ENCODE assay signal across 8 cellular contexts in genomic region chr12:124517260-124518050, GRCh38. TPM values are rescaled to one million over a fixed set of nuclear protein-coding genes. Genes with fewer than 3 reads are reported as not detected.
A peak's percentile ranks its signal among the peaks of the same experiment; 100 is the strongest.
DNase-seq lines count a peak whose midpoint lies in the region; ATAC-seq and TF ChIP-seq lines count a peak whose summit lies in the region.

No MANE protein-coding gene starts in this region.

- TF ChIP-seq CTCF in H9 (conservative IDR thresholded peaks at IDR 0.05) (no peak), RWPE1 (conservative IDR thresholded peaks at IDR 0.05; ENCODE audit: low read depth) (no peak)

- H3K23ac ChIP-seq in H9 (ENCODE audit: insufficient read length, low read depth, low read length): no peak overlapping the region

- H2BK20ac ChIP-seq in H9 (ENCODE audit: low read depth, low read length, poor library complexity, severe bottlenecking): no peak overlapping the region

- CTCF ChIA-PET in RWPE1 (lab: Yijun Ruan, JAX): interaction anchor here (0.7 kb wide), 1 partner anchor 74 kb away, joined by 3 read pairs; no protein-coding TSS in a partner anchor

- DNase-seq in H9 (no peak), RWPE1 (ENCODE audit: low spot score) (peak; percentile 85), fibroblast of peridontal ligament (ENCODE audit: extremely low read depth) (peak; percentile 67), nucleus accumbens (lab: John Stamatoyannopoulos, UW) (peak in 52 of 56 donors; percentile 26 to 81 (median 66))
- no peak for DNase-seq in stimulated activated naive CD4-positive, alpha-beta T cell treated with Interleukin-2 at 50 U/mL for 16 hours (lab: John Stamatoyannopoulos, UW)

- no peak overlapping the region for H2BK120ac ChIP-seq in H9 (ENCODE audit: low read depth, low read length, poor library complexity, severe bottlenecking)

- no peak overlapping the region; the same call in 1 of the 2 replicates for H3K4ac ChIP-seq in H9 (ENCODE audit: low read depth, low read length)

- H4K91ac ChIP-seq in H9 (ENCODE audit: insufficient read length, low read depth, low read length): no peak overlapping the region

- H3K9ac ChIP-seq in H9 (ENCODE audit: extremely low read depth, insufficient read length, low read length): no peak overlapping the region

- H4K5ac ChIP-seq in H9 (ENCODE audit: insufficient read length, low read depth, low read length): no peak overlapping the region

- ATAC-seq in HG02840 (IDR thresholded peaks at IDR 0.05; ENCODE audit: low FRiP score, unreplicated experiment): no peak
- ATAC-seq in HG02610 (IDR thresholded peaks at IDR 0.05; ENCODE audit: unreplicated experiment): no peak
- ATAC-seq in GM21786 (IDR thresholded peaks at IDR 0.05; ENCODE audit: unreplicated experiment): no peak

- H3K27ac Mint-ChIP-seq in H9: peak overlapping the region; percentile 87 to 88 (median 88); a peak in 5 of 7 replicates

- no peaks in the 10 kb centered on the region for H3K23me2 ChIP-seq in H9 (ENCODE audit: insufficient read length, low read depth, low read length, poor library complexity, severe bottlenecking)

- no peak overlapping the region for H2AFZ ChIP-seq in H9 (ENCODE audit: low read length)

- no peak overlapping the region for H3K18ac ChIP-seq in H9 (ENCODE audit: insufficient read length, low read depth, low read length)

- H3K79me2 ChIP-seq in H9 (ENCODE audit: insufficient read depth, low read length): peaks cover 24% of the 10 kb centered on the region; the same call in 1 of the 2 replicates

- no peak overlapping the region for H2BK12ac ChIP-seq in H9 (ENCODE audit: insufficient read length, low read depth, low read length)

- no peaks in the 10 kb centered on the region for H3K9me3 ChIP-seq in H9 (ENCODE audit: control insufficient read depth, low read depth, low read length)

- H3T11ph ChIP-seq in H9 (ENCODE audit: low read length): no peak overlapping the region

- H3K79me1 ChIP-seq in H9 (ENCODE audit: insufficient read depth, low read depth, low read length, poor library complexity, severe bottlenecking): peaks cover 10% of the 10 kb centered on the region

- H3K4me2 ChIP-seq in H9 (ENCODE audit: insufficient read depth, insufficient read length, low read length): no peak overlapping the region

- peaks cover 2% of the 10 kb centered on the region; the same call in 1 of the 2 replicates for H3K27me3 Mint-ChIP-seq in H9 (ENCODE audit: low read depth)

- no peak overlapping the region for H2BK5ac ChIP-seq in H9 (ENCODE audit: insufficient read length, low read length)

- no peak overlapping the region for H3K56ac ChIP-seq in H9 (ENCODE audit: insufficient read length, low read depth, low read length)

- POLR2A ChIA-PET in RWPE1 (lab: Yijun Ruan, JAX; ENCODE audit: low non-redundant PET): interaction anchor here (0.6 kb wide), 1 partner anchor 12 kb away, joined by 3 read pairs; no protein-coding TSS in a partner anchor

- H3K9me3 Mint-ChIP-seq in H9: peaks cover 0 to 3% of the 10 kb centered on the region in 2 experiments; a peak in 1 of 5 replicates

- H3K27me3 ChIP-seq in H9 (ENCODE audit: insufficient read depth, low read length): no peaks in the 10 kb centered on the region

- WGBS in H9 (ENCODE audit: extremely low coverage, insufficient read length, low lambda C conversion rate): no CpG with 5 or more reads among the region's 47 CpGs

- H2AK5ac ChIP-seq in H9 (ENCODE audit: insufficient read length, low read length): no peak overlapping the region

- H3K4me1 Mint-ChIP-seq in H9: peaks cover 48 to 52% of the 10 kb centered on the region in 2 experiments

- no peak overlapping the region for H4K8ac ChIP-seq in H9 (replicated peaks; ENCODE audit: insufficient read length, low read depth, low read length)

- H3K4me1 ChIP-seq in H9 (ENCODE audit: insufficient read depth, low read length): no peaks in the 10 kb centered on the region; the same call in 1 of the 2 replicates

- peaks cover 10 to 15% (median 11%) of the 10 kb centered on the region in 3 experiments; a peak in 6 of 7 replicates for H3K36me3 Mint-ChIP-seq in H9 (ENCODE audit: insufficient read depth in 1 of 3, low read depth in 3 of 3)

- H2BK15ac ChIP-seq in H9 (ENCODE audit: low read depth, low read length): no peak overlapping the region

- no peak overlapping the region for H3K4me3 Mint-ChIP-seq in H9

- no peak overlapping the region for H3K27ac ChIP-seq in H9 (ENCODE audit: insufficient read length, low read depth, low read length)
- H3K27ac ChIP-seq in RWPE1: peak overlapping the region; percentile 100

- H3K14ac ChIP-seq in H9 (ENCODE audit: insufficient read depth, low read length): peak overlapping the region; percentile 34; the same call in 1 of the 2 replicates

- no peaks in the 10 kb centered on the region for H4K20me1 ChIP-seq in H9 (ENCODE audit: control insufficient read depth, insufficient read depth, insufficient read length)

RNA-seq across cellular contexts. Expression of gene NCOR2, which starts 50.0 kb away (rescaled TPM):
- total RNA-seq in H9 (2021): 220 and 226 TPM in 2 replicates

Comparison
In these comparisons a context has a peak if more than half of its experiments do, and no peak if none do; other contexts are left out.
1. DNase-seq: peak in RWPE1 (single experiment), fibroblast of peridontal ligament (single experiment) and nucleus accumbens (52 of 56); none in H9 (single experiment) and stimulated activated naive CD4-positive, alpha-beta T cell treated with Interleukin-2 at 50 U/mL for 16 hours (single experiment).